ENCODE assay signal across 30 cellular contexts in the genomic region with DNA sequence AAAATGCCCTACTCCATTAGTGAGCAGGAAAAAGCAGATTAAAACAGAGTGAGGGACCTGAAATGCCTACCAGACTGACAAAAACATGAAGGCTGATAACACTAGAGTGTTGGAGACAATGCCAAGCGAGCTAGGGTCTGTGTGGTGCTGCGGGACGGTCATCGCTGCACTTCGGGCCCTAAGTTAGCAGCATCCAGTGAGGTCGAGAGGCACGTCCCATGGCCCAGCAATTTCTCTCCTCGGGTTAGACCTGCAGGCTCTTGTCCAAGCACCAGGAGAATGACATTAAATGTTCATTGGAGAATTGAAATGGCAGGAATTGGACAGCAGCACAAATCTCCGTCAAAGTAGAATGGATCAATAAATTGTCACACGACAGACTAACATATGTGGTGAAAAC. TPM values are rescaled to one million over a fixed set of nuclear protein-coding genes. Genes with fewer than 3 reads are reported as not detected.
"Had no signal": no experiment of that assay in that cellular context is flagged by ENCODE, and none has a peak within 500 bp of the region (broad histone marks: within the 10 kb centered on the region; RNA-seq: fewer than 3 reads in every experiment).

No MANE protein-coding gene starts in this region.

- H3K27ac ChIP-seq: stomach, suprapubic skin, testis, thoracic aorta, thyroid gland, tibial artery, tibial nerve, transverse colon, upper lobe of left lung, upper lobe of right lung, uterus, vagina had no signal

- FAIRE-seq: urothelium cell line had no signal

- H3K4me1 Mint-ChIP-seq: stimulated activated effector memory CD8-positive, alpha-beta T cell treated with anti-CD3 and anti-CD28 coated beads, Interleukin-12 subunit alpha, Interleukin-12 subunit beta, amount 100 ng/mL, for 72 hours; stimulated activated naive CD8-positive, alpha-beta T cell treated with anti-CD3 and anti-CD28 coated beads, Interleukin-15, amount 100 ng/mL, for 72 hours had no signal

- H3K4me3 ChIP-seq: stomach, suprapubic skin, testis, thoracic aorta, thyroid gland, tibial artery, tibial nerve, transverse colon, upper lobe of left lung, upper lobe of right lung, uterus, vagina had no signal

- H3K9me3 Mint-ChIP-seq: stimulated activated effector memory CD8-positive, alpha-beta T cell treated with anti-CD3 and anti-CD28 coated beads, Interleukin-12 subunit alpha, Interleukin-12 subunit beta, amount 100 ng/mL, for 72 hours; stimulated activated naive CD8-positive, alpha-beta T cell treated with anti-CD3 and anti-CD28 coated beads, Interleukin-15, amount 100 ng/mL, for 72 hours; stimulated activated naive CD8-positive, alpha-beta T cell treated with anti-CD3 and anti-CD28 coated beads, Interleukin-15, Interleukin-2, amounts not matched to agents 100 ng/mL and 50 ng/mL, for 24 hours; type B pancreatic cell had no signal

- H3K27me3 ChIP-seq: testis, thyroid gland, vagina had no signal

- H3K36me3 Mint-ChIP-seq: stimulated activated effector memory CD8-positive, alpha-beta T cell treated with anti-CD3 and anti-CD28 coated beads, Interleukin-12 subunit alpha, Interleukin-12 subunit beta, amount 100 ng/mL, for 72 hours; stimulated activated memory B cell treated with anti-CD40 and anti-IgM and Interleukin-4, amounts not matched to agents 10 μg/mL and 1 μg/mL and 100 μg/mL, for 72 hours; type B pancreatic cell had no signal

- H3K27ac Mint-ChIP-seq: stimulated activated effector memory CD8-positive, alpha-beta T cell treated with anti-CD3 and anti-CD28 coated beads, Interleukin-12 subunit alpha, Interleukin-12 subunit beta, amount 100 ng/mL, for 72 hours; stimulated activated memory B cell treated with anti-CD40 and anti-IgM and Interleukin-4, amounts not matched to agents 10 μg/mL and 1 μg/mL and 100 μg/mL, for 72 hours; stimulated activated naive B cell treated with anti-CD40 and anti-IgM and Interleukin-4, amounts not matched to agents 10 μg/mL and 1 μg/mL and 100 μg/mL, for 72 hours; stimulated activated naive CD8-positive, alpha-beta T cell treated with anti-CD3 and anti-CD28 coated beads, Interleukin-15, amount 100 ng/mL, for 72 hours; stimulated activated naive CD8-positive, alpha-beta T cell treated with anti-CD3 and anti-CD28 coated beads, Interleukin-15, Interleukin-2, amounts not matched to agents 100 ng/mL and 50 ng/mL, for 24 hours; type B pancreatic cell had no signal

- H3K36me3 ChIP-seq: stomach, suprapubic skin, thoracic aorta, thyroid gland, tibial artery, tibial nerve, transverse colon, upper lobe of left lung, upper lobe of right lung, uterus, vagina had no signal

- H3K4me1 ChIP-seq: suprapubic skin, testis, thyroid gland, tibial artery, tibial nerve, transverse colon, upper lobe of right lung, uterus, vagina had no signal

- DNase-seq: stimulated activated CD4-positive, alpha-beta T cell treated with anti-CD3 and anti-CD28 coated beads, Interleukin-2, amount 100 ng/mL, for 48 hours; stimulated activated CD4-positive, alpha-beta T cell treated with anti-CD3 and anti-CD28 coated beads, Interleukin-4, amount 100 ng/mL, for 1 hour; stimulated activated CD4-positive, alpha-beta T cell treated with anti-CD3 and anti-CD28 coated beads, Interleukin-4, amount 100 ng/mL, for 24 hours; stimulated activated CD4-positive, alpha-beta T cell treated with anti-CD3 and anti-CD28 coated beads, Interleukin-4, amount 100 ng/mL, for 4 hours; stimulated activated CD8-positive, alpha-beta memory T cell treated with anti-CD3 and anti-CD28 coated beads, Interleukin-4, amount 100 ng/mL, for 48 hours; stimulated activated naive B cell treated with anti-CD40 and anti-IgM and Interleukin-4, amounts not matched to agents 10 μg/mL and 1 μg/mL and 100 μg/mL, for 72 hours; stimulated activated naive CD4-positive, alpha-beta T cell; stimulated activated naive CD4-positive, alpha-beta T cell treated with Interleukin-2 at 50 U/mL for 16 hours; stimulated activated naive CD8-positive, alpha-beta T cell treated with anti-CD3 and anti-CD28 coated beads, Interleukin-15, amount 100 ng/mL, for 72 hours; stimulated activated naive CD8-positive, alpha-beta T cell treated with anti-CD3 and anti-CD28 coated beads, Interleukin-15, Interleukin-2, amounts not matched to agents 100 U/mL and 50 U/mL, for 24 hours; stomach; substantia nigra; testis; thyroid gland; tibial artery; transverse colon; trophoblast cell; upper lobe of left lung; upper lobe of right lung; uterus had no signal

- ATAC-seq: stimulated activated effector memory CD8-positive, alpha-beta T cell treated with anti-CD3 and anti-CD28 coated beads, Interleukin-12 subunit alpha, Interleukin-12 subunit beta, amount 100 ng/mL, for 72 hours; stimulated activated memory B cell treated with anti-CD40 and anti-IgM and Interleukin-4, amounts not matched to agents 10 μg/mL and 1 μg/mL and 100 μg/mL, for 72 hours; stimulated activated naive B cell treated with anti-CD40 and anti-IgM and Interleukin-4, amounts not matched to agents 10 μg/mL and 1 μg/mL and 100 μg/mL, for 72 hours; stimulated activated naive CD8-positive, alpha-beta T cell treated with anti-CD3 and anti-CD28 coated beads, Interleukin-15, amount 100 ng/mL, for 72 hours; stimulated activated naive CD8-positive, alpha-beta T cell treated with anti-CD3 and anti-CD28 coated beads, Interleukin-15, Interleukin-2, amounts not matched to agents 100 U/mL and 50 U/mL, for 24 hours; upper lobe of right lung had no signal

- H3K9me3 ChIP-seq: suprapubic skin, testis, thoracic aorta, thyroid gland, transverse colon, upper lobe of left lung, upper lobe of right lung, uterus, vagina had no signal

- H3K4me3 Mint-ChIP-seq: stimulated activated effector memory CD8-positive, alpha-beta T cell treated with anti-CD3 and anti-CD28 coated beads, Interleukin-12 subunit alpha, Interleukin-12 subunit beta, amount 100 ng/mL, for 72 hours; stimulated activated memory B cell treated with anti-CD40 and anti-IgM and Interleukin-4, amounts not matched to agents 10 μg/mL and 1 μg/mL and 100 μg/mL, for 72 hours; stimulated activated naive B cell treated with anti-CD40 and anti-IgM and Interleukin-4, amounts not matched to agents 10 μg/mL and 1 μg/mL and 100 μg/mL, for 72 hours; stimulated activated naive CD8-positive, alpha-beta T cell treated with anti-CD3 and anti-CD28 coated beads, Interleukin-15, amount 100 ng/mL, for 72 hours; stimulated activated naive CD8-positive, alpha-beta T cell treated with anti-CD3 and anti-CD28 coated beads, Interleukin-15, Interleukin-2, amounts not matched to agents 100 ng/mL and 50 ng/mL, for 24 hours; type B pancreatic cell had no signal

RNA-seq across cellular contexts. Expression of a gene that starts 5.3 kb away (rescaled TPM):
- total RNA-seq: subcutaneous adipose tissue had no signal
